Comparison of ENCODE assay signal across 13 cellular contexts in the genomic region with DNA sequence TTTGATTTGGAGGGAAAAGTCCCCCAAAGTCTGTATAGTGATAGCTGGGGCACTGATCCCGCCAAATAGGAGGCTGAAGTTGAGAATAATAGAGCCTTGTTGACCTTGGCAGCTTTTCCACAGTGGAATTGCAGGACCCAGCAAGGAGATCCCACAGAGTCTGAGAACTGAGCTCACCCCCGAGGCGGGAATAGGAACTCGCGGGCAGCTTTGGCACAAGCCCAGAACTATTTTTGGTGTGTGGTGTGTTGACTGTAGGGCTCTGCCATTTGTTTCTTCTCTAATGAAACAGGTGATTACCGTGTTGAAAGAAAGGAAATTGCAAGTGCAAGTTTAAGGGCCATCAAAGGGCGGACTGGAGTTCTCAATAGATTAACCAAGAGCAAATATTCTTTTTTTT. TPM values are rescaled to one million over a fixed set of nuclear protein-coding genes. Genes with fewer than 3 reads are reported as not detected.
DNase-seq lines count a peak whose midpoint lies in the region; ATAC-seq and TF ChIP-seq lines count a peak whose summit lies in the region.
"Had no signal": no experiment of that assay in that cellular context is flagged by ENCODE, and none has a peak within 500 bp of the region (broad histone marks: within the 10 kb centered on the region; RNA-seq: fewer than 3 reads in every experiment).

No MANE protein-coding gene starts in this region.

- peak; percentile 86 for DNase-seq in Daoy (ENCODE audit: low read depth)
- DNase-seq in NCI-H2196 (lab: John Stamatoyannopoulos, UW; ENCODE audit: unreplicated experiment) = peak; percentile 67
- peak; percentile 39 for DNase-seq in brain microvascular endothelial cell
- DNase-seq in lung microvascular endothelial cell (ENCODE audit: low read depth in 2 of 2) = peak; percentile 63 to 67
- no peak for DNase-seq in NAMALWA (ENCODE audit: low spot score)
- DNase-seq in NCI-H524 (lab: John Stamatoyannopoulos, UW) = no peak
- no peak for DNase-seq in cortex of kidney (lab: John Stamatoyannopoulos, UW)
- DNase-seq: activated CD8-positive, alpha-beta memory T cell treated with anti-CD3 and anti-CD28 coated beads, Interleukin-2, amount 10 ng/mL, durations not matched to agents 7 days and 5 days; amniotic stem cell; BE2C; kidney glomerular epithelial cell; stimulated activated CD4-positive, alpha-beta T cell treated with anti-CD3 and anti-CD28 coated beads, Interleukin-4, amount 100 ng/mL, for 1 hour had no signal

- no peaks in the 10 kb centered on the region for H3K27me3 ChIP-seq in brain microvascular endothelial cell (replicated peaks)
- H3K27me3 ChIP-seq: BE2C had no signal

- no peak overlapping the region for H3K4me3 ChIP-seq in brain microvascular endothelial cell (ENCODE audit: low read depth, low read length)

- TF ChIP-seq CTCF in brain microvascular endothelial cell (IDR thresholded peaks at IDR 0.05; ENCODE audit: low read depth, low read length, missing control alignments) = peak; percentile 36

- no peak overlapping the region for H3K27ac ChIP-seq in brain microvascular endothelial cell

- no peak for ATAC-seq in HG03442 (IDR thresholded peaks at IDR 0.05; ENCODE audit: unreplicated experiment)
- ATAC-seq: activated CD8-positive, alpha-beta memory T cell treated with anti-CD3 and anti-CD28 coated beads, Interleukin-2, amount 10 ng/mL, durations not matched to agents 7 days and 5 days had no signal

- H3K36me3 ChIP-seq in brain microvascular endothelial cell (replicated peaks) = no peaks in the 10 kb centered on the region
- H3K36me3 ChIP-seq: BE2C had no signal

- in situ Hi-C loops in brain microvascular endothelial cell (cut with HindIII; ENCODE audit: low pct_ligation_motif_present, low sequenced_read_pairs) = no loop called here

RNA-seq across cellular contexts. Expression of a gene that starts 34.0 kb away (rescaled TPM):
- 3.0 and 3.3 TPM in 2 replicates for total RNA-seq in Daoy (2014; rRNA removed; shearing (Covaris generic))
- 4.8 and 7.3 TPM in 2 replicates for total RNA-seq in lung microvascular endothelial cell

Comparison
In these comparisons a context has a peak if more than half of its experiments do, and no peak if none do; other contexts are left out.
1. DNase-seq: peak in Daoy (single experiment), NCI-H2196 (single experiment), brain microvascular endothelial cell (single experiment) and lung microvascular endothelial cell (2 of 2); none in NAMALWA (single experiment), NCI-H524 (0 of 2) and cortex of kidney (single experiment).